In the genomic region with DNA sequence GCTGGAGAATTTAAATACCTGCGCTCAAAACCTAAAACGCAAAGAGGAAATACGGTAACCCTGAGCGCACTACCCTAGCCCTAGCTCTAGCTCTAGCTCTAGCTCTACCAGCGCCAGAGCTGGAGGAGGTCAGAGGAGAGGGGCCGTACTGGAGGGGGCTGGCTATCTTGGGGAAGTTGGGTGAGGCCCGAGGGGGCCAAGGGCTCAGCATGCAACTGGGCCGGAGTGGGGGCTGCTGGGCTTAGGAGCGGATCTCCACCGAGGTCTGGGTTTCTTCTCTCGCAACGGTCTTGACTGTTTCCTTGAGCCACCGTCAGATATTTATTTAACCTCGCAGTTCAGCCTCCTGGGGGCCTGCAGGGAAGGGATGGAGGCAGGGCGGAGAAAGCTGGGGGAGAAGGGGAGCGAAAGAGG, we compare ENCODE assay signal across 11 cellular contexts.
DNase-seq lines count a peak whose midpoint lies in the region; ATAC-seq and TF ChIP-seq lines count a peak whose summit lies in the region.
"Had no signal": no experiment of that assay in that cellular context is flagged by ENCODE, and none has a peak within 500 bp of the region (broad histone marks: within the 10 kb centered on the region; RNA-seq: fewer than 3 reads in every experiment).

No MANE protein-coding gene starts in this region.

- peaks cover 12% of the 10 kb centered on the region for H3K4me1 Mint-ChIP-seq in activated CD4-positive, alpha-beta T cell treated with anti-CD3 and anti-CD28 coated beads, Interleukin-2, amount 10 ng/mL, durations not matched to agents 24 days and 14 days

- DNase-seq in activated CD4-positive, alpha-beta T cell treated with anti-CD3 and anti-CD28 coated beads, Interleukin-2, amount 50 U/mL, for 1 hour = peak; percentile 13
- no peak for DNase-seq in activated CD4-positive, alpha-beta T cell treated with anti-CD3 and anti-CD28 coated beads, Interleukin-2, amount 10 ng/mL, durations not matched to agents 24 days and 14 days
- DNase-seq in choroid plexus epithelial cell (ENCODE audit: low read depth) (peak; percentile 70), skeletal muscle cell (ENCODE audit: low read depth) (no peak), gastrocnemius medialis (no peak), middle frontal gyrus (ENCODE audit: extremely low spot score, low spot score) (no peak)
- DNase-seq: activated CD4-positive, alpha-beta T cell treated with anti-CD3 and anti-CD28 coated beads, Interleukin-2, amount 50 U/mL, for 48 hours; NCI-H510A treated with DMSO at 0.1 percent for 48 hours; spleen had no signal

- peaks cover 33% of the 10 kb centered on the region for H3K27me3 Mint-ChIP-seq in activated CD4-positive, alpha-beta T cell treated with anti-CD3 and anti-CD28 coated beads, Interleukin-2, amount 10 ng/mL, durations not matched to agents 24 days and 14 days

- H3K4me1 ChIP-seq in HUES6 (ENCODE audit: control insufficient read depth, insufficient read depth, low read length) (peaks cover 38% of the 10 kb centered on the region), gastrocnemius medialis (peaks cover 10 to 17% of the 10 kb centered on the region in 2 donors)

- no peaks in the 10 kb centered on the region for H3K9me3 Mint-ChIP-seq in activated CD4-positive, alpha-beta T cell treated with anti-CD3 and anti-CD28 coated beads, Interleukin-2, amount 10 ng/mL, durations not matched to agents 24 days and 14 days

- no peaks in the 10 kb centered on the region for H3K36me3 Mint-ChIP-seq in activated CD4-positive, alpha-beta T cell treated with anti-CD3 and anti-CD28 coated beads, Interleukin-2, amount 10 ng/mL, durations not matched to agents 24 days and 14 days (ENCODE audit: low read depth)

- no peak overlapping the region for H3K4me3 Mint-ChIP-seq in activated CD4-positive, alpha-beta T cell treated with anti-CD3 and anti-CD28 coated beads, Interleukin-2, amount 10 ng/mL, durations not matched to agents 24 days and 14 days

- H3K36me3 ChIP-seq in HUES6 (ENCODE audit: control insufficient read depth, insufficient read depth, low read length) = no peaks in the 10 kb centered on the region
- no peaks in the 10 kb centered on the region for H3K36me3 ChIP-seq in gastrocnemius medialis
- H3K36me3 ChIP-seq: spleen had no signal

- H3K4me3 ChIP-seq in HUES6 (ENCODE audit: low read depth, low read length) (peak overlapping the region; percentile 60), choroid plexus epithelial cell (ENCODE audit: low read depth, low read length) (peak overlapping the region; percentile 29), skeletal muscle cell (ENCODE audit: low read depth, low read length) (peak overlapping the region; percentile 6), gastrocnemius medialis (no peak overlapping the region)

- H3K27ac ChIP-seq in HUES6 (ENCODE audit: low read depth, low read length) (no peak overlapping the region), gastrocnemius medialis (no peak overlapping the region)

- H3K9me3 ChIP-seq in HUES6 (ENCODE audit: control insufficient read depth, insufficient read depth, low read depth, low read length) (no peaks in the 10 kb centered on the region), gastrocnemius medialis (no peaks in the 10 kb centered on the region)
- H3K9me3 ChIP-seq: spleen had no signal

- in situ Hi-C loops in gastrocnemius medialis (cut with MboI; ENCODE audit: low sequenced_read_pairs in 4 of 4) = loop anchor here in 2 of 4 donors (10.0 kb wide), 1 partner anchor 168 kb away; no protein-coding TSS in a partner anchor

- ATAC-seq in gastrocnemius medialis (no peak), GM21423 (IDR thresholded peaks at IDR 0.05; ENCODE audit: unreplicated experiment) (no peak)

- no peak overlapping the region for H3K27ac Mint-ChIP-seq in activated CD4-positive, alpha-beta T cell treated with anti-CD3 and anti-CD28 coated beads, Interleukin-2, amount 10 ng/mL, durations not matched to agents 24 days and 14 days

- TF ChIP-seq CTCF in choroid plexus epithelial cell (conservative IDR thresholded peaks at IDR 0.05; ENCODE audit: low read depth, low read length) = no peak
- TF ChIP-seq CTCF in gastrocnemius medialis (IDR thresholded peaks at IDR 0.05 in 4 of 5, conservative IDR thresholded peaks at IDR 0.05 in 1 of 5) = no peak

- H3K9ac ChIP-seq in HUES6 (ENCODE audit: low read length) = no peak overlapping the region

- H3K27me3 ChIP-seq in HUES6 (ENCODE audit: control insufficient read depth, insufficient read depth, low read length) = peaks cover 92% of the 10 kb centered on the region
- no peaks in the 10 kb centered on the region for H3K27me3 ChIP-seq in gastrocnemius medialis

- intact Hi-C loops in activated CD4-positive, alpha-beta T cell treated with anti-CD3 and anti-CD28 coated beads, Interleukin-2, amount 10 ng/mL, durations not matched to agents 24 days and 14 days (cut with micrococcal nuclease) = loop anchor here (5.0 kb wide), 2 partner anchors 59 to 121 kb away; partner anchors contain the start of gene FOXP4
- intact Hi-C loops in gastrocnemius medialis (cut with DNase I; ENCODE audit: low total_unique reads) = loop anchor here (5.0 to 10.0 kb wide), 2 partner anchors 78 to 121 kb away; partner anchors contain the start of gene FOXP4

- no peak for TF ChIP-seq POLR2A in gastrocnemius medialis (IDR thresholded peaks at IDR 0.05)

Comparison
In these comparisons a context has a peak if more than half of its experiments do, and no peak if none do; other contexts are left out.
1. DNase-seq: peak in activated CD4-positive, alpha-beta T cell treated with anti-CD3 and anti-CD28 coated beads, Interleukin-2, amount 50 U/mL, for 1 hour (single experiment) and choroid plexus epithelial cell (single experiment); none in activated CD4-positive, alpha-beta T cell treated with anti-CD3 and anti-CD28 coated beads, Interleukin-2, amount 10 ng/mL, durations not matched to agents 24 days and 14 days (single experiment), skeletal muscle cell (single experiment), gastrocnemius medialis (0 of 2) and middle frontal gyrus (single experiment).
2. H3K4me3 ChIP-seq: peak in HUES6 (single experiment), choroid plexus epithelial cell (single experiment) and skeletal muscle cell (single experiment); none in gastrocnemius medialis (0 of 4).